8 cellular contexts compared by ENCODE assay signal in the genomic region with DNA sequence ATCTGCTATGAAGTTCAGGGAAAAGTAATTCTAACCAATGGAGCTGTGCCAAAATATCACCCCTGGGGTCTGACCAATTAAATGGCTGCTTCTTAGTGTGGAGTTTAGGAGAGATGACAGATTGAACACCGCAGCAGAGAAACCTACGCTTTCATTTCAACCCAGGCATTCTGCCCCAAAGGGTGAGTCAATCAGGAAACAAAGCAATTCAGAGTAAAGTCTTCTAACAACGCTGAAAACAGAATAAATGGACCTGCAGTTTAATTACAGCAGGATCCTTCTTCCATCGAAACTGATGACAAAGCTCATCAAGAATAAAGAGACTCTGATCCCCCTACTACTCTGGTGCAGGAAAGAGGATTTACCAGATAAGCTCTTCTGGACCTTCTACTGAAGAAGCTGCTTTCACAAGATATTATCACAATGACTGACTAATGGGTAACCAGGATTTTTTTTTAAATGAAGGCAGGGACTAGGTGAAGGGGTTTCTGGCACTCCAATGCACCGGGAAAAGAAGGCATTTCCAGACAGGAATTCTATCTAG. TPM values are rescaled to one million over a fixed set of nuclear protein-coding genes. Genes with fewer than 3 reads are reported as not detected.
DNase-seq lines count a peak whose midpoint lies in the region; ATAC-seq and TF ChIP-seq lines count a peak whose summit lies in the region.

No MANE protein-coding gene starts in this region.

- peak overlapping the region; percentile 90 to 96 for H3K27ac Mint-ChIP-seq in activated naive CD4-positive, alpha-beta T cell treated with anti-CD3 and anti-CD28 coated beads, Interleukin-2, amount 50 U/mL, for 72 hours

- WGBS in esophagus muscularis mucosa, result 63% methylated on average over 5 of the region's 5 CpGs

- H3K4me3 ChIP-seq in muscle layer of duodenum (ENCODE audit: low read depth in 1 of 2, low read length in 2 of 2) (no peak overlapping the region), esophagus muscularis mucosa (no peak overlapping the region)

- DNase-seq in A172 (ENCODE audit: low spot score), result peak; percentile 86
- peak; percentile 12 for DNase-seq in OCI-M1 (lab: John Stamatoyannopoulos, UW)
- DNase-seq in activated naive CD4-positive, alpha-beta T cell treated with anti-CD3 and anti-CD28 coated beads, Interleukin-2, amount 50 U/mL, for 72 hours (ENCODE audit: low spot score in 2 of 2), result peak; percentile 57 to 67
- no peak for DNase-seq in 8988T
- no peak for DNase-seq in esophagus muscularis mucosa (ENCODE audit: extremely low spot score)

- H3K4me1 ChIP-seq in muscle layer of duodenum (ENCODE audit: control insufficient read depth in 1 of 2, insufficient read depth in 2 of 2, low read length in 2 of 2) (peaks cover 1 to 8% of the 10 kb centered on the region in 2 donors), esophagus muscularis mucosa (peaks cover 0 to 14% (median 9%) of the 10 kb centered on the region in 4 donors)

- ATAC-seq in GM19467 (IDR thresholded peaks at IDR 0.05; ENCODE audit: unreplicated experiment) (peak; percentile 34), HG03159 (IDR thresholded peaks at IDR 0.05; ENCODE audit: unreplicated experiment) (no peak)
- ATAC-seq in activated naive CD4-positive, alpha-beta T cell treated with anti-CD3 and anti-CD28 coated beads, Interleukin-2, amount 50 U/mL, for 72 hours, result peak; percentile 95 to 98

- TF ChIP-seq CTCF in esophagus muscularis mucosa (IDR thresholded peaks at IDR 0.05), result no peak

- H3K27ac ChIP-seq in muscle layer of duodenum (ENCODE audit: low read length) (peak overlapping the region; percentile 26), esophagus muscularis mucosa (replicated peaks in 1 of 4) (no peak overlapping the region)

- peaks cover 0 to 6% of the 10 kb centered on the region in 2 donors for H3K36me3 Mint-ChIP-seq in activated naive CD4-positive, alpha-beta T cell treated with anti-CD3 and anti-CD28 coated beads, Interleukin-2, amount 50 U/mL, for 72 hours

- H3K36me3 ChIP-seq in muscle layer of duodenum (ENCODE audit: control insufficient read depth in 1 of 2, insufficient read depth in 2 of 2, low read length in 2 of 2), result no peaks in the 10 kb centered on the region
- H3K36me3 ChIP-seq in esophagus muscularis mucosa, result no peaks in the 10 kb centered on the region

- TF ChIP-seq EP300 in esophagus muscularis mucosa (IDR thresholded peaks at IDR 0.05), result no peak

- H3K27me3 ChIP-seq in muscle layer of duodenum (ENCODE audit: low read depth, low read length) (no peaks in the 10 kb centered on the region), esophagus muscularis mucosa (no peaks in the 10 kb centered on the region)

- intact Hi-C loops in esophagus muscularis mucosa (cut with DNase I), result no loop called here

- no peaks in the 10 kb centered on the region for H3K9me3 Mint-ChIP-seq in activated naive CD4-positive, alpha-beta T cell treated with anti-CD3 and anti-CD28 coated beads, Interleukin-2, amount 50 U/mL, for 72 hours

- H3K9me3 ChIP-seq in muscle layer of duodenum (ENCODE audit: control insufficient read depth in 1 of 2, low read length in 2 of 2), result no peaks in the 10 kb centered on the region
- H3K9me3 ChIP-seq in esophagus muscularis mucosa, result no peaks in the 10 kb centered on the region

- TF ChIP-seq POLR2A in esophagus muscularis mucosa (IDR thresholded peaks at IDR 0.05; ENCODE audit: low read depth), result no peak

RNA-seq across cellular contexts. Expression of a gene that starts 16.7 kb away (rescaled TPM):
- 12.5 and 12.8 TPM in 2 replicates for total RNA-seq in A172 (2014; rRNA removed; shearing (Covaris generic))
- total RNA-seq in activated naive CD4-positive, alpha-beta T cell treated with anti-CD3 and anti-CD28 coated beads, Interleukin-2, amount 50 U/mL, for 72 hours, result 10 to 100 TPM in 1 of 2 donors, 1 to 10 TPM in 1; 7.3 to 30.9 TPM
- 10 to 100 TPM; 19.5 to 40.9 (median 33.3) TPM for total RNA-seq in esophagus muscularis mucosa

Comparison
In these comparisons a context has a peak if more than half of its experiments do, and no peak if none do; other contexts are left out.
1. DNase-seq: peak in A172 (single experiment), OCI-M1 (single experiment) and activated naive CD4-positive, alpha-beta T cell treated with anti-CD3 and anti-CD28 coated beads, Interleukin-2, amount 50 U/mL, for 72 hours (2 of 2); none in 8988T (single experiment) and esophagus muscularis mucosa (single experiment).